20 cellular contexts compared by ENCODE assay signal in the genomic region with DNA sequence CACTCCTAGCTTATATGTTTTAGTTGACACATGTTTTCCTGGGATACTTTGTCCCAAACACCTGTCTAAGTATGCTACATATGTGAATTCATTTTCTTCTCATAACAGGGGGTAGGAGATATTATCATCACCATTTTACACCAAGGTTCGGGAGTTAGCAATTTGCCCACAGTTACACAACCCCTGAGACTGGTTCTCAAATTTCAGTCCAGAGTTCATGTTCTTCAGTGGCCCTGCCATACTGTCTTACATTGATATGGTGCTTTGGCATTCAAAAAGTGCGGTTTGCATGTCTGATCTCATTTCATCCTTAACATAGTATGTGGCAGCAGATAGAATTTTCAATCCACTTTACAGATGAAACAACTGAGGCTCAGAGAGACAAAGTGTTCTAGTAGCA. TPM values are rescaled to one million over a fixed set of nuclear protein-coding genes. Genes with fewer than 3 reads are reported as not detected.
"Had no signal": no experiment of that assay in that cellular context is flagged by ENCODE, and none has a peak within 500 bp of the region (broad histone marks: within the 10 kb centered on the region; RNA-seq: fewer than 3 reads in every experiment).

No MANE protein-coding gene starts in this region.

- H3K9me3 ChIP-seq: gastrocnemius medialis, mucosa of descending colon, right lobe of liver, suprapubic skin, transverse colon, upper lobe of right lung, uterus had no signal

- H3K36me3 ChIP-seq: gastrocnemius medialis, right lobe of liver, suprapubic skin, transverse colon, upper lobe of right lung, uterus had no signal

- DNase-seq: dorsolateral prefrontal cortex; effector CD4-positive, alpha-beta T cell; foreskin fibroblast; gastrocnemius medialis; head of caudate nucleus; mucosa of descending colon; naive B cell; right lobe of liver; small intestine; stimulated activated CD4-positive, alpha-beta T cell treated with anti-CD3 and anti-CD28 coated beads, Interleukin-15, amount 100 ng/mL, for 24 hours; stimulated activated CD4-positive, alpha-beta T cell treated with anti-CD3 and anti-CD28 coated beads, Interleukin-2, amount 100 ng/mL, for 48 hours; stimulated activated naive CD4-positive, alpha-beta T cell; stimulated activated naive CD8-positive, alpha-beta T cell treated with anti-CD3 and anti-CD28 coated beads, Interleukin-15, amount 100 ng/mL, for 72 hours; transverse colon; upper lobe of right lung; uterus had no signal

- H3K27me3 ChIP-seq: dorsolateral prefrontal cortex, gastrocnemius medialis, right lobe of liver, suprapubic skin, transverse colon, upper lobe of right lung, uterus had no signal

- H3K4me1 ChIP-seq: gastrocnemius medialis, parathyroid adenoma, right lobe of liver, transverse colon, upper lobe of right lung, uterus had no signal

- H3K79me2 ChIP-seq: parathyroid adenoma had no signal

- H2AFZ ChIP-seq: parathyroid adenoma had no signal

- H3K4me3 ChIP-seq: dorsolateral prefrontal cortex, gastrocnemius medialis, lung, mucosa of descending colon, right lobe of liver, suprapubic skin, transverse colon, upper lobe of right lung, uterus had no signal

- H3K27ac ChIP-seq: dorsolateral prefrontal cortex, gastrocnemius medialis, parathyroid adenoma, right lobe of liver, suprapubic skin, transverse colon, upper lobe of right lung, uterus had no signal

- ATAC-seq: gastrocnemius medialis; mucosa of descending colon; natural killer cell treated with Interleukin-12 subunit alpha and Interleukin-12 subunit beta and Interleukin-15 and Interleukin-18, amount 100 ng/mL, for 72 hours; stimulated activated naive CD8-positive, alpha-beta T cell treated with anti-CD3 and anti-CD28 coated beads, Interleukin-15, amount 100 ng/mL, for 72 hours; upper lobe of right lung had no signal

- H3K9ac ChIP-seq: parathyroid adenoma had no signal

RNA-seq across cellular contexts. Expression of gene ROBO2, which starts 38.4 kb away (rescaled TPM):
- total RNA-seq: natural killer cell treated with Interleukin-12 subunit alpha and Interleukin-12 subunit beta and Interleukin-15 and Interleukin-18, amount 100 ng/mL, for 72 hours had no signal
